In genomic region chr1:239997160-239997514, GRCh38 we compare ENCODE assay signal across 19 cellular contexts.
DNase-seq lines count a peak whose midpoint lies in the region; ATAC-seq and TF ChIP-seq lines count a peak whose summit lies in the region.
"Had no signal": no experiment of that assay in that cellular context is flagged by ENCODE, and none has a peak within 500 bp of the region (broad histone marks: within the 10 kb centered on the region; RNA-seq: fewer than 3 reads in every experiment).

No MANE protein-coding gene starts in this region.

- ATAC-seq in stimulated activated naive CD8-positive, alpha-beta T cell treated with anti-CD3 and anti-CD28 coated beads, Interleukin-15, amount 100 ng/mL, for 72 hours = peak; percentile 15
- no peak for ATAC-seq in stimulated activated naive CD8-positive, alpha-beta T cell treated with anti-CD3 and anti-CD28 coated beads, Interleukin-15, Interleukin-2, amounts not matched to agents 100 U/mL and 50 U/mL, for 24 hours
- ATAC-seq in HG02588 (IDR thresholded peaks at IDR 0.05; ENCODE audit: unreplicated experiment) = no peak
- ATAC-seq: activated CD4-positive, CD25-positive, alpha-beta regulatory T cell treated with anti-CD3 and anti-CD28 coated beads, Interleukin-2, amount 50 U/mL, for 24 hours; esophagus mucosa had no signal

- H3K4me1 Mint-ChIP-seq in stimulated activated naive CD8-positive, alpha-beta T cell treated with anti-CD3 and anti-CD28 coated beads, Interleukin-15, amount 100 ng/mL, for 72 hours = no peaks in the 10 kb centered on the region
- H3K4me1 Mint-ChIP-seq in nephron = peaks cover 5% of the 10 kb centered on the region
- H3K4me1 Mint-ChIP-seq: IgD-negative memory B cell had no signal

- H3K27ac ChIP-seq in coronary artery = no peak overlapping the region
- H3K27ac ChIP-seq: lower lobe of right lung, SJCRH30, vagina had no signal

- peak overlapping the region; percentile 24 to 61 for H3K4me3 Mint-ChIP-seq in stimulated activated naive CD8-positive, alpha-beta T cell treated with anti-CD3 and anti-CD28 coated beads, Interleukin-15, amount 100 ng/mL, for 72 hours
- H3K4me3 Mint-ChIP-seq in nephron = peak overlapping the region; percentile 70 to 78 (median 74)
- H3K4me3 Mint-ChIP-seq: stimulated activated naive CD8-positive, alpha-beta T cell treated with anti-CD3 and anti-CD28 coated beads, Interleukin-15, Interleukin-2, amounts not matched to agents 100 ng/mL and 50 ng/mL, for 24 hours; T-helper 2 cell treated with Interferon-gamma antibody and Interleukin-4, amounts not matched to agents 5 μg/mL and 100 μg/mL, for 36 hours had no signal

- H3K36me3 Mint-ChIP-seq in nephron (ENCODE audit: low read depth) = no peaks in the 10 kb centered on the region

- DNase-seq in stimulated activated naive CD8-positive, alpha-beta T cell treated with anti-CD3 and anti-CD28 coated beads, Interleukin-15, amount 100 ng/mL, for 72 hours = no peak
- no peak for DNase-seq in stimulated activated naive CD8-positive, alpha-beta T cell treated with anti-CD3 and anti-CD28 coated beads, Interleukin-15, Interleukin-2, amounts not matched to agents 100 U/mL and 50 U/mL, for 24 hours
- DNase-seq in coronary artery (ENCODE audit: low spot score) (no peak), DMS79 (lab: John Stamatoyannopoulos, UW) (no peak), DMS 273 (lab: John Stamatoyannopoulos, UW; ENCODE audit: unreplicated experiment) (no peak), amygdala (lab: John Stamatoyannopoulos, UW) (no peak)
- DNase-seq: activated effector memory CD4-positive, alpha-beta T cell treated with anti-CD3 and anti-CD28 coated beads, Interleukin-2, amount 50 U/mL, for 16 hours; lower lobe of right lung; NCI-H524 treated with DMSO at 0.1 percent for 48 hours; OCI-M1; SJCRH30 had no signal

- H3K4me3 ChIP-seq in coronary artery = peak overlapping the region; percentile 57
- H3K4me3 ChIP-seq: SJCRH30 had no signal

- H3K9me3 Mint-ChIP-seq in stimulated activated naive CD8-positive, alpha-beta T cell treated with anti-CD3 and anti-CD28 coated beads, Interleukin-15, amount 100 ng/mL, for 72 hours = no peaks in the 10 kb centered on the region
- H3K9me3 Mint-ChIP-seq in nephron = peaks cover 8% of the 10 kb centered on the region
- H3K9me3 Mint-ChIP-seq: stimulated activated naive CD8-positive, alpha-beta T cell treated with anti-CD3 and anti-CD28 coated beads, Interleukin-15, Interleukin-2, amounts not matched to agents 100 ng/mL and 50 ng/mL, for 24 hours; T-helper 2 cell treated with Interferon-gamma antibody and Interleukin-4, amounts not matched to agents 5 μg/mL and 100 μg/mL, for 36 hours had no signal

- TF ChIP-seq CTCF in coronary artery (IDR thresholded peaks at IDR 0.05) (no peak), nephron (IDR thresholded peaks at IDR 0.05; ENCODE audit: unreplicated experiment in 3 of 3) (no peak)

- peaks cover 75% of the 10 kb centered on the region for H3K27me3 Mint-ChIP-seq in stimulated activated naive CD8-positive, alpha-beta T cell treated with anti-CD3 and anti-CD28 coated beads, Interleukin-15, amount 100 ng/mL, for 72 hours
- H3K27me3 Mint-ChIP-seq in nephron (ENCODE audit: low read depth) = peaks cover 83% of the 10 kb centered on the region

- no peak overlapping the region for H3K27ac Mint-ChIP-seq in stimulated activated naive CD8-positive, alpha-beta T cell treated with anti-CD3 and anti-CD28 coated beads, Interleukin-15, amount 100 ng/mL, for 72 hours
- H3K27ac Mint-ChIP-seq in nephron = no peak overlapping the region
- H3K27ac Mint-ChIP-seq: IgD-negative memory B cell; stimulated activated naive CD8-positive, alpha-beta T cell treated with anti-CD3 and anti-CD28 coated beads, Interleukin-15, Interleukin-2, amounts not matched to agents 100 ng/mL and 50 ng/mL, for 24 hours; T-helper 2 cell treated with Interferon-gamma antibody and Interleukin-4, amounts not matched to agents 5 μg/mL and 100 μg/mL, for 36 hours had no signal
